ENCODE assay signal across 2 cellular contexts in the genomic region with DNA sequence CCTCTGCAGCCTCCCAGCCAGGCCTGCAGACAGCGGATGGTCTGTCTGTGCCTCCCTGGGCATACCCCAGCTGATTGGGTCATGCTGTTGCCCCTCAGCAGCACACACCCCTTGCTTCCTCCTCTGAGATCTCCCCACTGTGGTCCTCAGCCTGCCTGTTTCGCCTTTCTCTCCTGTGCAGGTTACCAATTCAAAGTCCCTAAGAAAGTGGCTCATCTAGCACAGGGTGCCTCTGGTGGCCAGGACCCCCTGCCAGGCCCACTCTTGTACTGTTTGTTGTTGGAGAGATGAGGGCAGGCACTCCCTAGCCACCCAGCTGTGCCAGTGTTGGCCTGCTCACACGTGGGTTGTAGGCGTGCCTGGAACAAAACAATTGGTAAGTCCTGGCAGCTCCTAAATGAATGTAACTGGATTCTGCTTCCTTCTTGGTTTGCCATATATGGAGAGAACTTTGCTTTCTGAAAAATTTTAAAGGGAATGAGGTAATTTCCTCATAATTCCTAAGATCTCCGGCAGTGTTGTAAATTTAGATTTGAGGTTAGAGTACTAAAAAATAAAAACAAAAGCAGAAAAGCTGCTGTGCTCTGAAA.
TF ChIP-seq lines count a peak whose summit lies in the region.

No MANE protein-coding gene starts in this region.

TF ChIP-seq in HEK293, 187 proteins besides CTCF, POLR2A, EP300 and RAD21 (continued from another document and continues in another):
- TF ChIP-seq TCF7L2 (IDR thresholded peaks at IDR 0.05; ENCODE audit: borderline replicate concordance, low read depth, low read length), result no peak
- no peak for TF ChIP-seq SP2 (tag by site-specific recombination; IDR thresholded peaks at IDR 0.05)
- TF ChIP-seq GLIS2 (tag by site-specific recombination; IDR thresholded peaks at IDR 0.05), result peak; percentile 91
- peak; percentile 54; the same call in 1 of the 2 replicates for TF ChIP-seq ZNF423 (tag by site-specific recombination; IDR thresholded peaks at IDR 0.05)
- no peak for TF ChIP-seq ZNF157 (tag by site-specific recombination; IDR thresholded peaks at IDR 0.05)
- TF ChIP-seq, protein P1, sequence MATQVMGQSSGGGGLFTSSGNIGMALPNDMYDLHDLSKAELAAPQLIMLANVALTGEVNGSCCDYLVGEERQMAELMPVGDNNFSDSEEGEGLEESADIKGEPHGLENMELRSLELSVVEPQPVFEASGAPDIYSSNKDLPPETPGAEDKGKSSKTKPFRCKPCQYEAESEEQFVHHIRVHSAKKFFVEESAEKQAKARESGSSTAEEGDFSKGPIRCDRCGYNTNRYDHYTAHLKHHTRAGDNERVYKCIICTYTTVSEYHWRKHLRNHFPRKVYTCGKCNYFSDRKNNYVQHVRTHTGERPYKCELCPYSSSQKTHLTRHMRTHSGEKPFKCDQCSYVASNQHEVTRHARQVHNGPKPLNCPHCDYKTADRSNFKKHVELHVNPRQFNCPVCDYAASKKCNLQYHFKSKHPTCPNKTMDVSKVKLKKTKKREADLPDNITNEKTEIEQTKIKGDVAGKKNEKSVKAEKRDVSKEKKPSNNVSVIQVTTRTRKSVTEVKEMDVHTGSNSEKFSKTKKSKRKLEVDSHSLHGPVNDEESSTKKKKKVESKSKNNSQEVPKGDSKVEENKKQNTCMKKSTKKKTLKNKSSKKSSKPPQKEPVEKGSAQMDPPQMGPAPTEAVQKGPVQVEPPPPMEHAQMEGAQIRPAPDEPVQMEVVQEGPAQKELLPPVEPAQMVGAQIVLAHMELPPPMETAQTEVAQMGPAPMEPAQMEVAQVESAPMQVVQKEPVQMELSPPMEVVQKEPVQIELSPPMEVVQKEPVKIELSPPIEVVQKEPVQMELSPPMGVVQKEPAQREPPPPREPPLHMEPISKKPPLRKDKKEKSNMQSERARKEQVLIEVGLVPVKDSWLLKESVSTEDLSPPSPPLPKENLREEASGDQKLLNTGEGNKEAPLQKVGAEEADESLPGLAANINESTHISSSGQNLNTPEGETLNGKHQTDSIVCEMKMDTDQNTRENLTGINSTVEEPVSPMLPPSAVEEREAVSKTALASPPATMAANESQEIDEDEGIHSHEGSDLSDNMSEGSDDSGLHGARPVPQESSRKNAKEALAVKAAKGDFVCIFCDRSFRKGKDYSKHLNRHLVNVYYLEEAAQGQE (tag by site-specific recombination; IDR thresholded peaks at IDR 0.05), result no peak
- TF ChIP-seq ZNF558 (tag by site-specific recombination; IDR thresholded peaks at IDR 0.05), result no peak
- TF ChIP-seq TRIM28 (IDR thresholded peaks at IDR 0.05; ENCODE audit: borderline replicate concordance, low read length), result no peak
- no peak for TF ChIP-seq ZNF768 (tag by site-specific recombination; IDR thresholded peaks at IDR 0.05)
- peak; percentile 56; the same call in 1 of the 2 replicates for TF ChIP-seq ZNF660 (tag by site-specific recombination; IDR thresholded peaks at IDR 0.05)
- no peak for TF ChIP-seq ZNF223 (tag by site-specific recombination; IDR thresholded peaks at IDR 0.05)
- TF ChIP-seq, protein P2, sequence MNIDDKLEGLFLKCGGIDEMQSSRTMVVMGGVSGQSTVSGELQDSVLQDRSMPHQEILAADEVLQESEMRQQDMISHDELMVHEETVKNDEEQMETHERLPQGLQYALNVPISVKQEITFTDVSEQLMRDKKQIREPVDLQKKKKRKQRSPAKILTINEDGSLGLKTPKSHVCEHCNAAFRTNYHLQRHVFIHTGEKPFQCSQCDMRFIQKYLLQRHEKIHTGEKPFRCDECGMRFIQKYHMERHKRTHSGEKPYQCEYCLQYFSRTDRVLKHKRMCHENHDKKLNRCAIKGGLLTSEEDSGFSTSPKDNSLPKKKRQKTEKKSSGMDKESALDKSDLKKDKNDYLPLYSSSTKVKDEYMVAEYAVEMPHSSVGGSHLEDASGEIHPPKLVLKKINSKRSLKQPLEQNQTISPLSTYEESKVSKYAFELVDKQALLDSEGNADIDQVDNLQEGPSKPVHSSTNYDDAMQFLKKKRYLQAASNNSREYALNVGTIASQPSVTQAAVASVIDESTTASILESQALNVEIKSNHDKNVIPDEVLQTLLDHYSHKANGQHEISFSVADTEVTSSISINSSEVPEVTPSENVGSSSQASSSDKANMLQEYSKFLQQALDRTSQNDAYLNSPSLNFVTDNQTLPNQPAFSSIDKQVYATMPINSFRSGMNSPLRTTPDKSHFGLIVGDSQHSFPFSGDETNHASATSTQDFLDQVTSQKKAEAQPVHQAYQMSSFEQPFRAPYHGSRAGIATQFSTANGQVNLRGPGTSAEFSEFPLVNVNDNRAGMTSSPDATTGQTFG (tag by site-specific recombination; IDR thresholded peaks at IDR 0.05; ENCODE audit: borderline replicate concordance), result no peak
- peak; percentile 96 for TF ChIP-seq ZIC2 (tag by site-specific recombination; IDR thresholded peaks at IDR 0.05)
- TF ChIP-seq ZFP41 (tag by site-specific recombination; IDR thresholded peaks at IDR 0.05; ENCODE audit: borderline replicate concordance), result no peak
- peak; percentile 48; the same call in 1 of the 2 replicates for TF ChIP-seq SCRT2 (tag by site-specific recombination; IDR thresholded peaks at IDR 0.05)
- TF ChIP-seq FEZF1 (tag by site-specific recombination; IDR thresholded peaks at IDR 0.05), result peak; percentile 49; the same call in 1 of the 2 replicates
- no peak for TF ChIP-seq HOXD13 (CRISPR knock-in tag; IDR thresholded peaks at IDR 0.05; ENCODE audit: borderline replicate concordance)
- TF ChIP-seq ZNF623 (tag by site-specific recombination; IDR thresholded peaks at IDR 0.05), result no peak
- TF ChIP-seq ZFP3 (tag by site-specific recombination; IDR thresholded peaks at IDR 0.05; ENCODE audit: low read depth), result no peak
- TF ChIP-seq ZNF624 (tag by site-specific recombination; IDR thresholded peaks at IDR 0.05), result no peak
- TF ChIP-seq ZBTB48 (tag by site-specific recombination; IDR thresholded peaks at IDR 0.05), result peak; percentile 77
- TF ChIP-seq GLIS1 (tag by site-specific recombination; IDR thresholded peaks at IDR 0.05), result peak; percentile 96
- TF ChIP-seq, protein P3, sequence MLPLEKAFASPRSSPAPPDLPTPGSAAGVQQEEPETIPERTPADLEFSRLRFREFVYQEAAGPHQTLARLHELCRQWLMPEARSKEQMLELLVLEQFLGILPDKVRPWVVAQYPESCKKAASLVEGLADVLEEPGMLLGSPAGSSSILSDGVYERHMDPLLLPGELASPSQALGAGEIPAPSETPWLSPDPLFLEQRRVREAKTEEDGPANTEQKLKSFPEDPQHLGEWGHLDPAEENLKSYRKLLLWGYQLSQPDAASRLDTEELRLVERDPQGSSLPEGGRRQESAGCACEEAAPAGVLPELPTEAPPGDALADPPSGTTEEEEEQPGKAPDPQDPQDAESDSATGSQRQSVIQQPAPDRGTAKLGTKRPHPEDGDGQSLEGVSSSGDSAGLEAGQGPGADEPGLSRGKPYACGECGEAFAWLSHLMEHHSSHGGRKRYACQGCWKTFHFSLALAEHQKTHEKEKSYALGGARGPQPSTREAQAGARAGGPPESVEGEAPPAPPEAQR (tag by site-specific recombination; IDR thresholded peaks at IDR 0.05), result no peak
- TF ChIP-seq ZSCAN16 (tag by site-specific recombination; IDR thresholded peaks at IDR 0.05), result no peak
- TF ChIP-seq ZNF529 (tag by site-specific recombination; IDR thresholded peaks at IDR 0.05; ENCODE audit: insufficient replicate concordance), result no peak
- TF ChIP-seq ZNF670 (tag by site-specific recombination; IDR thresholded peaks at IDR 0.05; ENCODE audit: low read depth), result no peak
- TF ChIP-seq ZFP37 (tag by site-specific recombination; IDR thresholded peaks at IDR 0.05), result no peak
- no peak for TF ChIP-seq ZBTB21 (tag by site-specific recombination; IDR thresholded peaks at IDR 0.05)
- TF ChIP-seq ZNF169 (tag by site-specific recombination; IDR thresholded peaks at IDR 0.05), result no peak

TF ChIP-seq in SK-N-SH, 30 proteins besides CTCF, POLR2A, EP300 and RAD21:
- TF ChIP-seq POLR2AphosphoS5 (IDR thresholded peaks at IDR 0.05; ENCODE audit: low read depth, low read length), result no peak
- peak; percentile 31; the same call in 1 of the 2 replicates for TF ChIP-seq SIN3A (IDR thresholded peaks at IDR 0.05; ENCODE audit: borderline replicate concordance, low read depth, low read length)
- TF ChIP-seq TEAD4 (IDR thresholded peaks at IDR 0.05; ENCODE audit: borderline replicate concordance, insufficient read depth), result no peak
- TF ChIP-seq, protein P4, sequence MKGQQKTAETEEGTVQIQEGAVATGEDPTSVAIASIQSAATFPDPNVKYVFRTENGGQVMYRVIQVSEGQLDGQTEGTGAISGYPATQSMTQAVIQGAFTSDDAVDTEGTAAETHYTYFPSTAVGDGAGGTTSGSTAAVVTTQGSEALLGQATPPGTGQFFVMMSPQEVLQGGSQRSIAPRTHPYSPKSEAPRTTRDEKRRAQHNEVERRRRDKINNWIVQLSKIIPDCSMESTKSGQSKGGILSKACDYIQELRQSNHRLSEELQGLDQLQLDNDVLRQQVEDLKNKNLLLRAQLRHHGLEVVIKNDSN (IDR thresholded peaks at IDR 0.05; ENCODE audit: borderline replicate concordance, low read depth), result peak; percentile 20; the same call in 1 of the 2 replicates
- TF ChIP-seq, protein P5, sequence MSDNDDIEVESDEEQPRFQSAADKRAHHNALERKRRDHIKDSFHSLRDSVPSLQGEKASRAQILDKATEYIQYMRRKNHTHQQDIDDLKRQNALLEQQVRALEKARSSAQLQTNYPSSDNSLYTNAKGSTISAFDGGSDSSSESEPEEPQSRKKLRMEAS (IDR thresholded peaks at IDR 0.05; ENCODE audit: low read depth), result peak; percentile 87
- no peak for TF ChIP-seq FOSL2 (IDR thresholded peaks at IDR 0.05; ENCODE audit: borderline replicate concordance, low read depth)
- TF ChIP-seq RCOR1 (IDR thresholded peaks at IDR 0.05; ENCODE audit: low read length), result no peak
- TF ChIP-seq, protein P6, sequence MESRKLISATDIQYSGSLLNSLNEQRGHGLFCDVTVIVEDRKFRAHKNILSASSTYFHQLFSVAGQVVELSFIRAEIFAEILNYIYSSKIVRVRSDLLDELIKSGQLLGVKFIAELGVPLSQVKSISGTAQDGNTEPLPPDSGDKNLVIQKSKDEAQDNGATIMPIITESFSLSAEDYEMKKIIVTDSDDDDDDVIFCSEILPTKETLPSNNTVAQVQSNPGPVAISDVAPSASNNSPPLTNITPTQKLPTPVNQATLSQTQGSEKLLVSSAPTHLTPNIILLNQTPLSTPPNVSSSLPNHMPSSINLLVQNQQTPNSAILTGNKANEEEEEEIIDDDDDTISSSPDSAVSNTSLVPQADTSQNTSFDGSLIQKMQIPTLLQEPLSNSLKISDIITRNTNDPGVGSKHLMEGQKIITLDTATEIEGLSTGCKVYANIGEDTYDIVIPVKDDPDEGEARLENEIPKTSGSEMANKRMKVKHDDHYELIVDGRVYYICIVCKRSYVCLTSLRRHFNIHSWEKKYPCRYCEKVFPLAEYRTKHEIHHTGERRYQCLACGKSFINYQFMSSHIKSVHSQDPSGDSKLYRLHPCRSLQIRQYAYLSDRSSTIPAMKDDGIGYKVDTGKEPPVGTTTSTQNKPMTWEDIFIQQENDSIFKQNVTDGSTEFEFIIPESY (IDR thresholded peaks at IDR 0.05; ENCODE audit: borderline replicate concordance, low read depth), result no peak
- TF ChIP-seq, protein P1 (IDR thresholded peaks at IDR 0.05; ENCODE audit: low read depth, low read length), result no peak
- TF ChIP-seq NFIC (IDR thresholded peaks at IDR 0.05; ENCODE audit: borderline replicate concordance), result no peak
- TF ChIP-seq MXI1 (IDR thresholded peaks at IDR 0.05; ENCODE audit: low read depth, low read length), result peak; percentile 32; the same call in 1 of the 2 replicates
